ENCODE assay signal across 8 cellular contexts in genomic region chr1:226309398-226310122, GRCh38. TPM values are rescaled to one million over a fixed set of nuclear protein-coding genes. Genes with fewer than 3 reads are reported as not detected.
DNase-seq lines count a peak whose midpoint lies in the region; ATAC-seq, FAIRE-seq and TF ChIP-seq lines count a peak whose summit lies in the region.

No MANE protein-coding gene starts in this region.

- H3K27ac ChIP-seq in SJCRH30 (peak overlapping the region; percentile 92), upper lobe of left lung (peak overlapping the region; percentile 11 to 89 (median 56))
- H3K27ac ChIP-seq in effector memory CD4-positive, alpha-beta T cell (ENCODE audit: insufficient read depth, low read length, poor library complexity, severe bottlenecking) = no peak overlapping the region

- no peaks in the 10 kb centered on the region for H3K36me3 ChIP-seq in SJCRH30
- H3K36me3 ChIP-seq in effector memory CD4-positive, alpha-beta T cell (ENCODE audit: control insufficient read depth, insufficient read depth, low read length) = no peaks in the 10 kb centered on the region
- H3K36me3 ChIP-seq in upper lobe of left lung = no peaks in the 10 kb centered on the region

- no peaks in the 10 kb centered on the region for H3K4me1 ChIP-seq in SJCRH30
- H3K4me1 ChIP-seq in effector memory CD4-positive, alpha-beta T cell (ENCODE audit: control insufficient read depth, insufficient read depth, low read length, poor library complexity, severe bottlenecking) = peaks cover 11% of the 10 kb centered on the region
- H3K4me1 ChIP-seq in upper lobe of left lung = peaks cover 7 to 19% (median 15%) of the 10 kb centered on the region in 4 donors

- peak; percentile 38 for ATAC-seq in HG03196 (IDR thresholded peaks at IDR 0.05; ENCODE audit: unreplicated experiment)
- peak; percentile 48 to 65 for ATAC-seq in upper lobe of left lung (ENCODE audit: low FRiP score in 2 of 2)

- H3K4me3 ChIP-seq in SJCRH30 (peak overlapping the region; percentile 83), upper lobe of left lung (peak overlapping the region; percentile 37 to 93 (median 85))
- H3K4me3 ChIP-seq in effector memory CD4-positive, alpha-beta T cell (ENCODE audit: insufficient read depth, low read depth, low read length, poor library complexity, severe bottlenecking) = peak overlapping the region; percentile 99

- no peak for TF ChIP-seq EP300 in upper lobe of left lung (IDR thresholded peaks at IDR 0.05)

- POLR2A ChIA-PET in GM10248 (lab: Yijun Ruan, JAX) = no interaction called here

- H3K9me3 ChIP-seq in SJCRH30 (replicated peaks) (no peaks in the 10 kb centered on the region), upper lobe of left lung (no peaks in the 10 kb centered on the region)
- no peaks in the 10 kb centered on the region for H3K9me3 ChIP-seq in effector memory CD4-positive, alpha-beta T cell (ENCODE audit: control insufficient read depth, low read length)

- no peak for FAIRE-seq in H54 (lab: Jason Lieb, UNC)

- H3K27me3 ChIP-seq in SJCRH30 = no peaks in the 10 kb centered on the region
- H3K27me3 ChIP-seq in effector memory CD4-positive, alpha-beta T cell (replicated peaks; ENCODE audit: control insufficient read depth, insufficient read depth, low read length, poor library complexity, severe bottlenecking) = no peaks in the 10 kb centered on the region
- no peaks in the 10 kb centered on the region for H3K27me3 ChIP-seq in upper lobe of left lung

- DNase-seq in AG08396 (ENCODE audit: low spot score) (peak; percentile 45), GM10248 (ENCODE audit: extremely low spot score) (peak; percentile 20), SJCRH30 (peak; percentile 71 to 72), midbrain (lab: John Stamatoyannopoulos, UW) (peak; percentile 1), upper lobe of left lung (no peak), H54 (ENCODE audit: insufficient read length, low spot score) (no peak)
- no peak for DNase-seq in effector memory CD4-positive, alpha-beta T cell

- CTCF ChIA-PET in GM10248 (lab: Yijun Ruan, JAX) = interaction anchor here (0.8 to 3.9 kb wide), 10 partner anchors 10 to 184 kb away, joined by 3 to 19 read pairs (median 3); partner anchors contain the start of gene PARP1

- no peak for TF ChIP-seq CTCF in GM10248 (IDR thresholded peaks at IDR 0.05; ENCODE audit: control extremely low read depth, extremely low read depth, low read depth, missing control alignments)
- TF ChIP-seq CTCF in upper lobe of left lung (IDR thresholded peaks at IDR 0.05) = peak; percentile 19 to 68 (median 32)

- TF ChIP-seq POLR2A in upper lobe of left lung (IDR thresholded peaks at IDR 0.05) (no peak), H54 (IDR thresholded peaks at IDR 0.05; ENCODE audit: low read depth, low read length) (no peak)

- 3 to 4% methylated on average over 27 of the region's 59 CpGs for WGBS in upper lobe of left lung, 2 donors

RNA-seq across cellular contexts. Expression of gene LIN9, which starts 0.6 kb away (rescaled TPM):
- total RNA-seq in SJCRH30 (2014; rRNA removed; shearing (Covaris generic)) = 27.2 and 31.8 TPM in 2 replicates
- 1 to 10 TPM in 5 of 6 donors, under 1 TPM in 1; 1.00 to 6.2 (median 3.7) TPM for total RNA-seq in upper lobe of left lung

Comparison
In these comparisons a context has a peak if more than half of its experiments do, and no peak if none do; other contexts are left out.
1. DNase-seq: peak in AG08396 (single experiment), GM10248 (single experiment), SJCRH30 (2 of 2) and midbrain (single experiment); none in effector memory CD4-positive, alpha-beta T cell (0 of 3), upper lobe of left lung (0 of 2) and H54 (single experiment).
2. Peak in every context shown above with its lines, with median percentiles within 50 percentile points of each other: H3K4me3 ChIP-seq.